ENCODE assay signal across 14 cellular contexts in genomic region chr7:144019457-144019856, GRCh38. TPM values are rescaled to one million over a fixed set of nuclear protein-coding genes. Genes with fewer than 3 reads are reported as not detected.
A peak's percentile ranks its signal among the peaks of the same experiment; 100 is the strongest.
DNase-seq lines count a peak whose midpoint lies in the region; ATAC-seq, FAIRE-seq and TF ChIP-seq lines count a peak whose summit lies in the region.
"Had no signal": no experiment of that assay in that cellular context is flagged by ENCODE, and none has a peak within 500 bp of the region (broad histone marks: within the 10 kb centered on the region; RNA-seq: fewer than 3 reads in every experiment).

No MANE protein-coding gene starts in this region.

- no peak for FAIRE-seq in bronchial epithelial cell (lab: Jason Lieb, UNC)
- FAIRE-seq: GM18507 had no signal

- H3K27ac ChIP-seq in vagina: no peak overlapping the region
- H3K27ac ChIP-seq: KMS-11, parathyroid adenoma had no signal

- H3K27me3 ChIP-seq in bronchial epithelial cell (ENCODE audit: control insufficient read depth, insufficient read depth, low read length) (no peaks in the 10 kb centered on the region), vagina (no peaks in the 10 kb centered on the region)

- TF ChIP-seq CTCF in AG04449 (IDR thresholded peaks at IDR 0.05; ENCODE audit: insufficient read depth, low read length, missing control alignments): no peak
- TF ChIP-seq CTCF in bronchial epithelial cell (IDR thresholded peaks at IDR 0.05; ENCODE audit: insufficient read depth, low read length, severe bottlenecking): no peak
- TF ChIP-seq CTCF in activated CD8-positive, alpha-beta T cell treated with anti-CD3 and anti-CD28 coated beads for 36 hours (IDR thresholded peaks at IDR 0.05): no peak
- no peak for TF ChIP-seq CTCF in vagina (IDR thresholded peaks at IDR 0.05)

- CTCF ChIA-PET in AG04449 (lab: Yijun Ruan, JAX): no interaction called here
- CTCF ChIA-PET in activated CD8-positive, alpha-beta T cell treated with anti-CD3 and anti-CD28 coated beads for 36 hours (lab: Charles Lee): interaction anchor here (0.6 to 1.2 kb wide), 2 partner anchors 14 to 109 kb away, joined by 3 read pairs; no protein-coding TSS in a partner anchor

- TF ChIP-seq POLR2A in vagina (IDR thresholded peaks at IDR 0.05): no peak

- intact Hi-C loops in activated CD8-positive, alpha-beta T cell treated with anti-CD3 and anti-CD28 coated beads for 36 hours (cut with micrococcal nuclease): no loop called here
- intact Hi-C loops in vagina (cut with DNase I): no loop called here

- H3K27ac Mint-ChIP-seq in activated CD8-positive, alpha-beta T cell treated with anti-CD3 and anti-CD28 coated beads for 36 hours: no peak overlapping the region
- H3K27ac Mint-ChIP-seq: activated naive CD8-positive, alpha-beta T cell had no signal

- H3K36me3 Mint-ChIP-seq in activated CD8-positive, alpha-beta T cell treated with anti-CD3 and anti-CD28 coated beads for 36 hours (ENCODE audit: low read depth): no peaks in the 10 kb centered on the region
- H3K36me3 Mint-ChIP-seq: activated naive CD8-positive, alpha-beta T cell had no signal

- no peak for ATAC-seq in GM21381 (IDR thresholded peaks at IDR 0.05; ENCODE audit: unreplicated experiment)
- no peak for ATAC-seq in activated CD8-positive, alpha-beta T cell treated with anti-CD3 and anti-CD28 coated beads for 36 hours

- H3K9me3 Mint-ChIP-seq in activated CD8-positive, alpha-beta T cell treated with anti-CD3 and anti-CD28 coated beads for 36 hours: no peaks in the 10 kb centered on the region

- H3K4me1 ChIP-seq in vagina: no peaks in the 10 kb centered on the region
- H3K4me1 ChIP-seq: parathyroid adenoma had no signal

- DNase-seq in AG04449 (ENCODE audit: low read depth, low spot score) (peak; percentile 70), HT-29 (ENCODE audit: low spot score) (peak; percentile 7), bronchial epithelial cell (ENCODE audit: low read depth) (peak; percentile 59), kidney tubule cell (ENCODE audit: low spot score) (peak; percentile 58), HuH-7.5 (ENCODE audit: low spot score) (no peak), vagina (ENCODE audit: extremely low spot score in 2 of 2) (no peak)
- no peak for DNase-seq in activated CD8-positive, alpha-beta T cell treated with anti-CD3 and anti-CD28 coated beads for 36 hours
- DNase-seq: H7, NCI-H774 had no signal

- H3K4me3 ChIP-seq in AG04449 (ENCODE audit: low read depth, low read length) (no peak overlapping the region), bronchial epithelial cell (ENCODE audit: low read depth, low read length) (no peak overlapping the region), vagina (no peak overlapping the region)

- H3K27me3 Mint-ChIP-seq in activated CD8-positive, alpha-beta T cell treated with anti-CD3 and anti-CD28 coated beads for 36 hours: peaks cover 4% of the 10 kb centered on the region
- H3K27me3 Mint-ChIP-seq: activated naive CD8-positive, alpha-beta T cell had no signal

- POLR2A ChIA-PET in AG04449 (lab: Yijun Ruan, JAX): no interaction called here
- POLR2A ChIA-PET in activated CD8-positive, alpha-beta T cell treated with anti-CD3 and anti-CD28 coated beads for 36 hours (lab: Charles Lee): no interaction called here

- H3K4me1 Mint-ChIP-seq in activated CD8-positive, alpha-beta T cell treated with anti-CD3 and anti-CD28 coated beads for 36 hours (ENCODE audit: low read depth): no peaks in the 10 kb centered on the region

- H3K4me3 Mint-ChIP-seq in activated CD8-positive, alpha-beta T cell treated with anti-CD3 and anti-CD28 coated beads for 36 hours: no peak overlapping the region
- H3K4me3 Mint-ChIP-seq: activated naive CD8-positive, alpha-beta T cell had no signal

- H3K9me3 ChIP-seq in vagina: no peaks in the 10 kb centered on the region

- H3K36me3 ChIP-seq in bronchial epithelial cell (ENCODE audit: control insufficient read depth, insufficient read depth, low read length) (no peaks in the 10 kb centered on the region), vagina (no peaks in the 10 kb centered on the region)

RNA-seq across cellular contexts. Expression of gene OR6B1, which starts 19.3 kb away (rescaled TPM):
- not detected in 2 replicates for total RNA-seq in HT-29 (2014; rRNA removed; shearing (Covaris generic))
- total RNA-seq in bronchial epithelial cell (not detected in 2 replicates), vagina (not detected)
- not detected for total RNA-seq in activated CD8-positive, alpha-beta T cell treated with anti-CD3 and anti-CD28 coated beads for 36 hours
- total RNA-seq: H7 had no signal

RNA-seq across cellular contexts. Expression of gene OR2A5, which starts 29.3 kb away (rescaled TPM):
- total RNA-seq in HT-29 (2014; rRNA removed; shearing (Covaris generic)): not detected in 2 replicates
- total RNA-seq in bronchial epithelial cell: not detected in 2 replicates
- not detected for total RNA-seq in activated CD8-positive, alpha-beta T cell treated with anti-CD3 and anti-CD28 coated beads for 36 hours
- total RNA-seq in vagina: not detected
- total RNA-seq: H7 had no signal

RNA-seq across cellular contexts. Expression of gene OR2A25, which starts 50.2 kb away (rescaled TPM):
- total RNA-seq in HT-29 (2014; rRNA removed; shearing (Covaris generic)): not detected in 2 replicates
- not detected in 2 replicates for total RNA-seq in bronchial epithelial cell
- not detected for total RNA-seq in activated CD8-positive, alpha-beta T cell treated with anti-CD3 and anti-CD28 coated beads for 36 hours
- not detected for total RNA-seq in vagina
- total RNA-seq: H7 had no signal

Comparison
In these comparisons a context has a peak if more than half of its experiments do, and no peak if none do; other contexts are left out.
1. DNase-seq: peak in AG04449 (single experiment), HT-29 (single experiment), bronchial epithelial cell (single experiment) and kidney tubule cell (single experiment); none in activated CD8-positive, alpha-beta T cell treated with anti-CD3 and anti-CD28 coated beads for 36 hours (single experiment), HuH-7.5 (single experiment) and vagina (0 of 2).